1 cellular context compared by ENCODE assay signal in genomic region chr1:205972491-205973168, GRCh38.
A peak's percentile ranks its signal among the peaks of the same experiment; 100 is the strongest.
TF ChIP-seq lines count a peak whose summit lies in the region.

No MANE protein-coding gene starts in this region.

TF ChIP-seq in HEK293, 187 proteins besides CTCF, POLR2A, EP300 and RAD21 (continued from another document and continues in another):
- no peak for TF ChIP-seq HIC1 (tag by site-specific recombination; IDR thresholded peaks at IDR 0.05)
- TF ChIP-seq ZNF280D (tag by site-specific recombination; IDR thresholded peaks at IDR 0.05): no peak
- peak; percentile 33; the same call in 1 of the 2 replicates for TF ChIP-seq WT1 (tag by site-specific recombination; IDR thresholded peaks at IDR 0.05)
- no peak for TF ChIP-seq ZNF350 (tag by site-specific recombination; IDR thresholded peaks at IDR 0.05)
- TF ChIP-seq HOXA7 (CRISPR knock-in tag; IDR thresholded peaks at IDR 0.05; ENCODE audit: borderline replicate concordance): no peak
- peak; percentile 55; the same call in 1 of the 2 replicates for TF ChIP-seq ZNF239 (tag by site-specific recombination; IDR thresholded peaks at IDR 0.05)
- TF ChIP-seq BCL11B (tag by site-specific recombination; IDR thresholded peaks at IDR 0.05; ENCODE audit: low read depth): no peak
- TF ChIP-seq ZNF521 (tag by site-specific recombination; IDR thresholded peaks at IDR 0.05): no peak
- peak; percentile 40; the same call in 1 of the 2 replicates for TF ChIP-seq ZNF148 (tag by site-specific recombination; IDR thresholded peaks at IDR 0.05; ENCODE audit: borderline replicate concordance)
- TF ChIP-seq ZNF214 (tag by site-specific recombination; IDR thresholded peaks at IDR 0.05; ENCODE audit: borderline replicate concordance): no peak
- no peak for TF ChIP-seq ZNF548 (tag by site-specific recombination; IDR thresholded peaks at IDR 0.05)
- no peak for TF ChIP-seq ZBTB49 (tag by site-specific recombination; IDR thresholded peaks at IDR 0.05; ENCODE audit: low read depth)
- TF ChIP-seq ZNF48 (tag by site-specific recombination; IDR thresholded peaks at IDR 0.05): no peak
- TF ChIP-seq ZNF248 (tag by site-specific recombination; IDR thresholded peaks at IDR 0.05): no peak
- peak; percentile 64; the same call in 1 of the 2 replicates for TF ChIP-seq ZNF211 (tag by site-specific recombination; IDR thresholded peaks at IDR 0.05; ENCODE audit: low read depth)
- TF ChIP-seq REPIN1 (tag by site-specific recombination; IDR thresholded peaks at IDR 0.05; ENCODE audit: low read depth): no peak
- TF ChIP-seq ZFP37 (tag by site-specific recombination; IDR thresholded peaks at IDR 0.05): no peak
- 0 out of 2 replicates have a peak, but pooled peaks have one; percentile 32 for TF ChIP-seq ZNF621 (tag by site-specific recombination; IDR thresholded peaks at IDR 0.05)
- no peak for TF ChIP-seq YY1 (tag by site-specific recombination; IDR thresholded peaks at IDR 0.05)
- no peak for TF ChIP-seq ZNF830 (tag by site-specific recombination; IDR thresholded peaks at IDR 0.05; ENCODE audit: low read depth)
- TF ChIP-seq FEZF1 (tag by site-specific recombination; IDR thresholded peaks at IDR 0.05): no peak
- no peak for TF ChIP-seq ZNF404 (tag by site-specific recombination; IDR thresholded peaks at IDR 0.05)
- TF ChIP-seq ZNF488 (tag by site-specific recombination; IDR thresholded peaks at IDR 0.05): no peak
- TF ChIP-seq ZNF449 (tag by site-specific recombination; IDR thresholded peaks at IDR 0.05): no peak
- no peak for TF ChIP-seq ZNF530 (tag by site-specific recombination; IDR thresholded peaks at IDR 0.05; ENCODE audit: low read depth)
- peak; percentile 82; the same call in 1 of the 2 replicates for TF ChIP-seq ZNF18 (tag by site-specific recombination; IDR thresholded peaks at IDR 0.05)
- 0 out of 2 replicates have a peak, but pooled peaks have one; percentile 41 for TF ChIP-seq ZNF501 (tag by site-specific recombination; IDR thresholded peaks at IDR 0.05)
- TF ChIP-seq ZBTB11 (tag by site-specific recombination; conservative IDR thresholded peaks at IDR 0.05; ENCODE audit: low read depth): no peak
- TF ChIP-seq ZNF121 (tag by site-specific recombination; IDR thresholded peaks at IDR 0.05): no peak
- no peak for TF ChIP-seq ZNF146 (tag by site-specific recombination; IDR thresholded peaks at IDR 0.05)
- TF ChIP-seq ZSCAN18 (tag by site-specific recombination; IDR thresholded peaks at IDR 0.05): 0 out of 2 replicates have a peak, but pooled peaks have one; percentile 2
- no peak for TF ChIP-seq GLIS2 (tag by site-specific recombination; IDR thresholded peaks at IDR 0.05)
- no peak for TF ChIP-seq ZNF175 (tag by site-specific recombination; IDR thresholded peaks at IDR 0.05)
